ENCODE assay signal across 17 cellular contexts in genomic region chr2:99593692-99594427, GRCh38.
DNase-seq lines count a peak whose midpoint lies in the region; ATAC-seq and TF ChIP-seq lines count a peak whose summit lies in the region.
"Had no signal": no experiment of that assay in that cellular context is flagged by ENCODE, and none has a peak within 500 bp of the region (broad histone marks: within the 10 kb centered on the region; RNA-seq: fewer than 3 reads in every experiment).

No MANE protein-coding gene starts in this region.

- no peak overlapping the region for H3K4me2 ChIP-seq in OCI-LY7 (ENCODE audit: low read length)

- BruUV-seq in OCI-LY7 (replicated peaks; lab: Mats Ljungman, UMichigan): TSS peak; percentile 64

- no peaks in the 10 kb centered on the region for H4K20me1 ChIP-seq in OCI-LY7 (ENCODE audit: insufficient read depth, low read length)

- no peaks in the 10 kb centered on the region for H3K9me3 ChIP-seq in OCI-LY7 (ENCODE audit: low read length)
- H3K9me3 ChIP-seq: BE2C, Peyer's patch, SJCRH30 had no signal

- H3K36me3 ChIP-seq in OCI-LY7 (ENCODE audit: insufficient read depth, low read length): peaks cover 42% of the 10 kb centered on the region
- H3K36me3 ChIP-seq: BE2C, Peyer's patch, SJCRH30 had no signal

- no peaks in the 10 kb centered on the region for H3K79me2 ChIP-seq in OCI-LY7 (ENCODE audit: insufficient read depth, low read depth, low read length)

- CTCF ChIA-PET in OCI-LY7 (lab: Charles Lee; ENCODE audit: unreplicated experiment): no interaction called here

- peak; percentile 45 for ATAC-seq in stimulated activated memory B cell treated with anti-CD40 and anti-IgM and Interleukin-4, amounts not matched to agents 10 μg/mL and 1 μg/mL and 100 μg/mL, for 72 hours
- ATAC-seq in HG02840 (IDR thresholded peaks at IDR 0.05; ENCODE audit: low FRiP score, unreplicated experiment): no peak
- ATAC-seq in activated T-cell treated with anti-CD3 and anti-CD28 coated beads, Interleukin-2, amount 50 U/mL, for 72 hours (replicated peaks in 1 of 2): no peak

- intact Hi-C loops in OCI-LY7 (cut with micrococcal nuclease; ENCODE audit: unreplicated experiment): no loop called here

- H3K36me3 Mint-ChIP-seq in nephron progenitor cell (ENCODE audit: low read depth): peaks cover 67% of the 10 kb centered on the region
- peaks cover 41% of the 10 kb centered on the region for H3K36me3 Mint-ChIP-seq in stimulated activated memory B cell treated with anti-CD40 and anti-IgM and Interleukin-4, amounts not matched to agents 10 μg/mL and 1 μg/mL and 100 μg/mL, for 72 hours
- H3K36me3 Mint-ChIP-seq in activated T-cell treated with anti-CD3 and anti-CD28 coated beads, Interleukin-2, amount 50 U/mL, for 72 hours (ENCODE audit: insufficient read depth in 2 of 2): no peaks in the 10 kb centered on the region

- H3K4me3 ChIP-seq in GM12865 (ENCODE audit: low read depth, low read length): no peak overlapping the region
- H3K4me3 ChIP-seq in OCI-LY7 (ENCODE audit: low read depth, low read length, poor library complexity, severe bottlenecking): no peak overlapping the region
- H3K4me3 ChIP-seq: Peyer's patch, SJCRH30 had no signal

- H3K4me1 Mint-ChIP-seq in nephron progenitor cell: peaks cover 48% of the 10 kb centered on the region
- H3K4me1 Mint-ChIP-seq in stimulated activated memory B cell treated with anti-CD40 and anti-IgM and Interleukin-4, amounts not matched to agents 10 μg/mL and 1 μg/mL and 100 μg/mL, for 72 hours: peaks cover 5% of the 10 kb centered on the region
- H3K4me1 Mint-ChIP-seq in activated T-cell treated with anti-CD3 and anti-CD28 coated beads, Interleukin-2, amount 50 U/mL, for 72 hours (ENCODE audit: low read depth): no peaks in the 10 kb centered on the region

- H2AFZ ChIP-seq in OCI-LY7 (ENCODE audit: low read length): no peak overlapping the region

- H3K4me1 ChIP-seq in OCI-LY7 (ENCODE audit: insufficient read depth, low read length, poor library complexity, severe bottlenecking): no peaks in the 10 kb centered on the region
- H3K4me1 ChIP-seq: BE2C, Peyer's patch, SJCRH30 had no signal

- DNase-seq in GM12865 (ENCODE audit: low read depth) (peak; percentile 3), OCI-LY7 (ENCODE audit: low spot score) (no peak), nephron progenitor cell (no peak), dedifferentiated amniotic fluid mesenchymal stem cell (ENCODE audit: extremely low spot score) (no peak)
- DNase-seq in activated T-cell treated with anti-CD3 and anti-CD28 coated beads, Interleukin-2, amount 50 U/mL, for 72 hours: no peak
- DNase-seq: BE2C; DMS53; GDM1; Karpas-422; MV-4-11; NCI-H1694 treated with DMSO at 0.1 percent for 48 hours; NCI-H510A; NK-92 treated with Interleukin-12 subunit alpha and Interleukin-12 subunit beta, amount 100 ng/mL, for 24 hours; Peyer's patch; SJCRH30 had no signal

- H3K27ac Mint-ChIP-seq in nephron progenitor cell: peak overlapping the region; percentile 70
- H3K27ac Mint-ChIP-seq in stimulated activated memory B cell treated with anti-CD40 and anti-IgM and Interleukin-4, amounts not matched to agents 10 μg/mL and 1 μg/mL and 100 μg/mL, for 72 hours: peak overlapping the region; percentile 38
- no peak overlapping the region for H3K27ac Mint-ChIP-seq in activated T-cell treated with anti-CD3 and anti-CD28 coated beads, Interleukin-2, amount 50 U/mL, for 72 hours

- POLR2A ChIA-PET in OCI-LY7 (lab: Charles Lee): no interaction called here

- no peak overlapping the region for H3K27ac ChIP-seq in OCI-LY7 (ENCODE audit: low read depth, low read length, poor library complexity, severe bottlenecking)
- H3K27ac ChIP-seq: Peyer's patch, SJCRH30 had no signal

- no peak for TF ChIP-seq CTCF in GM12865 (IDR thresholded peaks at IDR 0.05; ENCODE audit: insufficient read depth, low read depth, low read length, missing control alignments)
- no peak for TF ChIP-seq CTCF in OCI-LY7 (conservative IDR thresholded peaks at IDR 0.05; ENCODE audit: low read length)
- TF ChIP-seq CTCF in nephron progenitor cell (IDR thresholded peaks at IDR 0.05): no peak

- H3K9me3 Mint-ChIP-seq in nephron progenitor cell: no peaks in the 10 kb centered on the region
- no peaks in the 10 kb centered on the region for H3K9me3 Mint-ChIP-seq in stimulated activated memory B cell treated with anti-CD40 and anti-IgM and Interleukin-4, amounts not matched to agents 10 μg/mL and 1 μg/mL and 100 μg/mL, for 72 hours
- H3K9me3 Mint-ChIP-seq in activated T-cell treated with anti-CD3 and anti-CD28 coated beads, Interleukin-2, amount 50 U/mL, for 72 hours: no peaks in the 10 kb centered on the region

- H3K27me3 Mint-ChIP-seq in nephron progenitor cell (ENCODE audit: low read depth, poor library complexity): no peaks in the 10 kb centered on the region
- no peaks in the 10 kb centered on the region for H3K27me3 Mint-ChIP-seq in stimulated activated memory B cell treated with anti-CD40 and anti-IgM and Interleukin-4, amounts not matched to agents 10 μg/mL and 1 μg/mL and 100 μg/mL, for 72 hours
- no peaks in the 10 kb centered on the region for H3K27me3 Mint-ChIP-seq in activated T-cell treated with anti-CD3 and anti-CD28 coated beads, Interleukin-2, amount 50 U/mL, for 72 hours (ENCODE audit: low read depth)

- no peaks in the 10 kb centered on the region for H3K9me2 ChIP-seq in OCI-LY7 (ENCODE audit: insufficient read depth, low read length)

- no peak overlapping the region for H3K4me3 Mint-ChIP-seq in nephron progenitor cell
- H3K4me3 Mint-ChIP-seq in stimulated activated memory B cell treated with anti-CD40 and anti-IgM and Interleukin-4, amounts not matched to agents 10 μg/mL and 1 μg/mL and 100 μg/mL, for 72 hours: no peak overlapping the region
- H3K4me3 Mint-ChIP-seq in activated T-cell treated with anti-CD3 and anti-CD28 coated beads, Interleukin-2, amount 50 U/mL, for 72 hours: no peak overlapping the region
